Comparison of ENCODE assay signal across 16 cellular contexts in genomic region chr15:40976819-40977218, GRCh38.
"Had no signal": no experiment of that assay in that cellular context is flagged by ENCODE, and none has a peak within 500 bp of the region (broad histone marks: within the 10 kb centered on the region; RNA-seq: fewer than 3 reads in every experiment).

No MANE protein-coding gene starts in this region.

- H3K4me3 Mint-ChIP-seq: effector memory CD8-positive, alpha-beta T cell; neural progenitor cell; WTC11 had no signal

- H3K4me2 ChIP-seq: neural progenitor cell had no signal

- H2AFZ ChIP-seq: neural progenitor cell, parathyroid adenoma had no signal

- H3K79me2 ChIP-seq: parathyroid adenoma had no signal

- H3K27me3 Mint-ChIP-seq: effector memory CD8-positive, alpha-beta T cell had no signal

- H3K27me3 ChIP-seq: neural progenitor cell, right atrium auricular region, upper lobe of right lung had no signal

- H3K27ac ChIP-seq: neural progenitor cell, parathyroid adenoma, right atrium auricular region, upper lobe of right lung had no signal

- H3K4me3 ChIP-seq: neural progenitor cell, right atrium auricular region, upper lobe of right lung had no signal

- H3K9me3 Mint-ChIP-seq: effector memory CD8-positive, alpha-beta T cell; neural progenitor cell; WTC11 had no signal

- H3K9ac ChIP-seq: neural progenitor cell, parathyroid adenoma had no signal

- H3K27ac Mint-ChIP-seq: neural progenitor cell, WTC11 had no signal

- H3K4me1 ChIP-seq: parathyroid adenoma, right atrium auricular region, upper lobe of right lung had no signal

- DNase-seq: activated CD4-positive, alpha-beta T cell treated with anti-CD3 and anti-CD28 coated beads for 48 hours; activated CD8-positive, alpha-beta memory T cell treated with anti-CD3 and anti-CD28 coated beads for 24 hours; activated gamma-delta T cell treated with Interleukin-2 at 50 U/mL for 16 hours; aorta; caudate nucleus; cortex of kidney; effector memory CD8-positive, alpha-beta T cell; erythroblast; kidney glomerular epithelial cell; midbrain; small intestine; upper lobe of right lung had no signal

- H3K9me3 ChIP-seq: right atrium auricular region, upper lobe of right lung had no signal
